13 cellular contexts compared by ENCODE assay signal in the genomic region with DNA sequence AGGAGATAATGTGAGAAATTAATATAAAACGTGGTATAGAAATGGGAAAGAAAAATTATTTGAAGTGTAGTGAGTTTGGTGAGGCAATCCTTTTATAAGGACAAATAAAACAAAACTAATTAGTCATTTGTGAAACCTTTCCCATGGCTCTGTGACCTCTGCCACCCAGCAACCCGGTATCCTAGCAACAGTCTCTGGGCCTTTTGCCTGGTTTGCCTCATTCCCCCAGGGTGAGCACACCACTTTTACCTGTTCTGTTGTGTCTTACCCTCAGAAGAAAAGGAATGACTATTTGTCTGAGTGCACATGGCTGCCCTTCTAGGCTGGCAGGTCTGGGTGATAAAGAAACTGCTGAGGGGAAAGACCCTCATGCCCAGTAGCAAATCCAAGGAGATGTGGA. TPM values are rescaled to one million over a fixed set of nuclear protein-coding genes. Genes with fewer than 3 reads are reported as not detected.
DNase-seq lines count a peak whose midpoint lies in the region; ATAC-seq and TF ChIP-seq lines count a peak whose summit lies in the region.
"Had no signal": no experiment of that assay in that cellular context is flagged by ENCODE, and none has a peak within 500 bp of the region (broad histone marks: within the 10 kb centered on the region; RNA-seq: fewer than 3 reads in every experiment).

No MANE protein-coding gene starts in this region.

- DNase-seq in DMS53 (lab: John Stamatoyannopoulos, UW) (peak; percentile 65), LoVo (ENCODE audit: low spot score) (peak; percentile 55), cardiac fibroblast (ENCODE audit: low read depth in 2 of 2) (peak; percentile 46 to 66), mesendoderm (peak; percentile 14), UCSD-AML1 (lab: John Stamatoyannopoulos, UW; ENCODE audit: unreplicated experiment) (no peak), NCI-H526 treated with DMSO at 0.1 percent for 48 hours (lab: John Stamatoyannopoulos, UW) (no peak)
- DNase-seq in activated CD8-positive, alpha-beta T cell treated with anti-CD3 and anti-CD28 coated beads, Interleukin-2, amount 10 ng/mL, durations not matched to agents 7 days and 5 days, result no peak
- DNase-seq in CD4-positive, alpha-beta memory T cell, result no peak
- DNase-seq: activated T-cell treated with anti-CD3 and anti-CD28 coated beads, Interleukin-2, amount 50 U/mL, for 1 hour; left cardiac atrium; NCI-H1436 had no signal

- H3K9me3 Mint-ChIP-seq in activated CD8-positive, alpha-beta T cell treated with anti-CD3 and anti-CD28 coated beads, Interleukin-2, amount 10 ng/mL, durations not matched to agents 7 days and 5 days (ENCODE audit: insufficient read depth), result peaks cover 7% of the 10 kb centered on the region
- H3K9me3 Mint-ChIP-seq in CD4-positive, alpha-beta memory T cell, result peaks cover 0 to 2% (median 0%) of the 10 kb centered on the region in 8 donors

- H3K18ac ChIP-seq in mesendoderm (ENCODE audit: low read length), result no peak overlapping the region

- no peaks in the 10 kb centered on the region for H3K27me3 Mint-ChIP-seq in activated CD8-positive, alpha-beta T cell treated with anti-CD3 and anti-CD28 coated beads, Interleukin-2, amount 10 ng/mL, durations not matched to agents 7 days and 5 days (ENCODE audit: low read depth)
- H3K27me3 Mint-ChIP-seq in CD4-positive, alpha-beta memory T cell, result no peaks in the 10 kb centered on the region

- H2BK15ac ChIP-seq in mesendoderm (replicated peaks; ENCODE audit: low read depth), result no peak overlapping the region

- no peak overlapping the region for H3K27ac Mint-ChIP-seq in activated CD8-positive, alpha-beta T cell treated with anti-CD3 and anti-CD28 coated beads, Interleukin-2, amount 10 ng/mL, durations not matched to agents 7 days and 5 days
- H3K27ac Mint-ChIP-seq in CD4-positive, alpha-beta memory T cell, result no peak overlapping the region

- H4K8ac ChIP-seq in mesendoderm (ENCODE audit: low read depth, low read length), result no peak overlapping the region

- H3K4me1 Mint-ChIP-seq in activated CD8-positive, alpha-beta T cell treated with anti-CD3 and anti-CD28 coated beads, Interleukin-2, amount 10 ng/mL, durations not matched to agents 7 days and 5 days (ENCODE audit: low read depth), result peaks cover 8% of the 10 kb centered on the region
- peaks cover 0 to 4% (median under 1%) of the 10 kb centered on the region in 4 donors for H3K4me1 Mint-ChIP-seq in CD4-positive, alpha-beta memory T cell

- intact Hi-C loops in CD4-positive, alpha-beta memory T cell (cut with micrococcal nuclease), result no loop called here

- TF ChIP-seq CTCF in cardiac fibroblast (IDR thresholded peaks at IDR 0.05; ENCODE audit: low read depth, low read length), result no peak

- no peaks in the 10 kb centered on the region for H3K27me3 ChIP-seq in mesendoderm (ENCODE audit: insufficient read depth, low read length, poor library complexity)
- H3K27me3 ChIP-seq in CD4-positive, alpha-beta memory T cell (ENCODE audit: insufficient read depth, low read length), result no peaks in the 10 kb centered on the region

- H2AK5ac ChIP-seq in mesendoderm (ENCODE audit: low read length), result no peak overlapping the region

- ATAC-seq in activated CD8-positive, alpha-beta T cell treated with anti-CD3 and anti-CD28 coated beads, Interleukin-2, amount 10 ng/mL, durations not matched to agents 7 days and 5 days, result no peak

- H3K9ac ChIP-seq in mesendoderm (ENCODE audit: low read length), result no peak overlapping the region

- no peaks in the 10 kb centered on the region for H3K79me2 ChIP-seq in mesendoderm (ENCODE audit: control insufficient read depth, insufficient read depth, low read length)

- H3K27ac ChIP-seq in mesendoderm (ENCODE audit: low read depth, low read length), result no peak overlapping the region
- H3K27ac ChIP-seq in CD4-positive, alpha-beta memory T cell (ENCODE audit: low read depth, low read length), result no peak overlapping the region

- no peaks in the 10 kb centered on the region for H3K79me1 ChIP-seq in mesendoderm (ENCODE audit: low read length)

- H3K9me3 ChIP-seq in CD4-positive, alpha-beta memory T cell (ENCODE audit: control insufficient read depth in 1 of 2, low read length in 2 of 2), result no peaks in the 10 kb centered on the region

- H3K23ac ChIP-seq in mesendoderm (ENCODE audit: low read length), result no peak overlapping the region

- no peaks in the 10 kb centered on the region for H3K4me1 ChIP-seq in mesendoderm (ENCODE audit: control insufficient read depth, low read depth, low read length)
- H3K4me1 ChIP-seq in CD4-positive, alpha-beta memory T cell (ENCODE audit: insufficient read depth, low read length), result no peaks in the 10 kb centered on the region

- H3K4me2 ChIP-seq in mesendoderm (ENCODE audit: low read length), result no peak overlapping the region

- no peaks in the 10 kb centered on the region for H3K36me3 ChIP-seq in mesendoderm (ENCODE audit: control insufficient read depth, insufficient read depth, low read length)
- H3K36me3 ChIP-seq in CD4-positive, alpha-beta memory T cell (ENCODE audit: insufficient read depth, low read length), result no peaks in the 10 kb centered on the region

- H3K56ac ChIP-seq in mesendoderm (ENCODE audit: low read length), result no peak overlapping the region

- H3K4ac ChIP-seq in mesendoderm (ENCODE audit: low read depth, low read length), result no peak overlapping the region

- H3K4me3 ChIP-seq in cardiac fibroblast (replicated peaks in 1 of 2; ENCODE audit: low read depth in 2 of 2, low read length in 2 of 2), result no peak overlapping the region
- no peak overlapping the region for H3K4me3 ChIP-seq in mesendoderm (ENCODE audit: low read length)
- H3K4me3 ChIP-seq in CD4-positive, alpha-beta memory T cell (ENCODE audit: low read length in 2 of 2), result no peak overlapping the region
- H3K4me3 ChIP-seq: skin epidermis had no signal

- H3K4me3 Mint-ChIP-seq in activated CD8-positive, alpha-beta T cell treated with anti-CD3 and anti-CD28 coated beads, Interleukin-2, amount 10 ng/mL, durations not matched to agents 7 days and 5 days, result no peak overlapping the region
- no peak overlapping the region for H3K4me3 Mint-ChIP-seq in CD4-positive, alpha-beta memory T cell

- peaks cover 4% of the 10 kb centered on the region for H3K36me3 Mint-ChIP-seq in activated CD8-positive, alpha-beta T cell treated with anti-CD3 and anti-CD28 coated beads, Interleukin-2, amount 10 ng/mL, durations not matched to agents 7 days and 5 days (ENCODE audit: low read depth)
- no peaks in the 10 kb centered on the region for H3K36me3 Mint-ChIP-seq in CD4-positive, alpha-beta memory T cell

- POLR2A ChIA-PET in activated CD8-positive, alpha-beta T cell treated with anti-CD3 and anti-CD28 coated beads, Interleukin-2, amount 10 ng/mL, durations not matched to agents 7 days and 5 days (lab: Charles Lee), result no interaction called here
- POLR2A ChIA-PET in CD4-positive, alpha-beta memory T cell (lab: Charles Lee; ENCODE audit: partially characterized antibody), result no interaction called here

- 100% methylated on average over 1 of the region's 2 CpGs for WGBS in mesendoderm (ENCODE audit: extremely low coverage, insufficient coverage, low lambda C conversion rate)

- H2BK120ac ChIP-seq in mesendoderm (ENCODE audit: low read depth, low read length), result no peak overlapping the region

- CTCF ChIA-PET in activated CD8-positive, alpha-beta T cell treated with anti-CD3 and anti-CD28 coated beads, Interleukin-2, amount 10 ng/mL, durations not matched to agents 7 days and 5 days (lab: Charles Lee), result no interaction called here
- CTCF ChIA-PET in CD4-positive, alpha-beta memory T cell (lab: Charles Lee; ENCODE audit: partially characterized antibody), result no interaction called here

- H2BK5ac ChIP-seq in mesendoderm (ENCODE audit: low read length), result no peak overlapping the region

- H4K5ac ChIP-seq in mesendoderm (ENCODE audit: low read length), result no peak overlapping the region

RNA-seq across cellular contexts. Expression of a gene that starts 21.5 kb away (rescaled TPM):
- polyA plus RNA-seq in mesendoderm (2013, experiment 1 of 2), result not detected
- not detected for polyA plus RNA-seq in mesendoderm (2013, experiment 2 of 2)
- total RNA-seq in activated CD8-positive, alpha-beta T cell treated with anti-CD3 and anti-CD28 coated beads, Interleukin-2, amount 10 ng/mL, durations not matched to agents 7 days and 5 days, result not detected
- total RNA-seq in CD4-positive, alpha-beta memory T cell, result not detected
- not detected for polyA plus RNA-seq in CD4-positive, alpha-beta memory T cell
- total RNA-seq: T-helper 1 cell treated with Interleukin-12 subunit alpha and Interleukin-12 subunit beta and Interleukin-4 antibody, amounts not matched to agents 30 ng/mL and 1 ng/mL, for 36 hours had no signal

RNA-seq across cellular contexts. Expression of a gene that starts 51.6 kb away (rescaled TPM):
- 23.5 TPM for polyA plus RNA-seq in mesendoderm (2013, experiment 1 of 2)
- polyA plus RNA-seq in mesendoderm (2013, experiment 2 of 2), result 23.4 TPM
- total RNA-seq in activated CD8-positive, alpha-beta T cell treated with anti-CD3 and anti-CD28 coated beads, Interleukin-2, amount 10 ng/mL, durations not matched to agents 7 days and 5 days, result 10 to 100 TPM; 17.7 to 20.9 TPM
- total RNA-seq in CD4-positive, alpha-beta memory T cell, result 10 to 100 TPM; 16.8 to 17.0 TPM
- polyA plus RNA-seq in CD4-positive, alpha-beta memory T cell, result 1 to 10 TPM; 6.5 to 8.4 TPM

Comparison
In these comparisons a context has a peak if more than half of its experiments do, and no peak if none do; other contexts are left out.
1. DNase-seq: peak in DMS53 (single experiment), LoVo (single experiment), cardiac fibroblast (2 of 2) and mesendoderm (single experiment); none in UCSD-AML1 (single experiment), activated CD8-positive, alpha-beta T cell treated with anti-CD3 and anti-CD28 coated beads, Interleukin-2, amount 10 ng/mL, durations not matched to agents 7 days and 5 days (single experiment), NCI-H526 treated with DMSO at 0.1 percent for 48 hours (single experiment) and CD4-positive, alpha-beta memory T cell (0 of 5).